13 cellular contexts compared by ENCODE assay signal in the genomic region with DNA sequence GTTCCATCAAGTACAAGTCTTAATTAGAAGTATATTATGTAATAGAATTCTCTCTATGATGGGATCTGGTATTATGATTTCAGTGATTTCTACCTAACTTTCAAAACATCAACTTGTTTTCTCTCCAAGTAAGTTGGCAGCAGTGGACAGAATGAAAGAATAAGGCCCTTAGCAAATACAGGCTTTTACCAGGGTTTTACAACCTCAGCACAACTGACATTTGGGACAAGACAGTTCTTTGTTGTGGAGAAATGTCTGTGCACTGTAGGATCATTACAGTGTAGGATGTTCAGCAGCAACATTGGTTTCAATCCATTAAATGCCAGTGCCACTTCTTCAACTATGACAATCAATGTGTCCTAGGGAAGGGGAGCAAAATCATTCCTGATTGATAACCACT.
DNase-seq lines count a peak whose midpoint lies in the region; ATAC-seq, FAIRE-seq and TF ChIP-seq lines count a peak whose summit lies in the region.
"Had no signal": no experiment of that assay in that cellular context is flagged by ENCODE, and none has a peak within 500 bp of the region (broad histone marks: within the 10 kb centered on the region; RNA-seq: fewer than 3 reads in every experiment).

No MANE protein-coding gene starts in this region.

- peak; percentile 4 for FAIRE-seq in GM19239 (lab: Jason Lieb, UNC)
- FAIRE-seq: GM12878, H1, K562 had no signal

- no peak for DNase-seq in GM19239 (ENCODE audit: insufficient read length, low spot score)
- DNase-seq in globus pallidus (ENCODE audit: low spot score) = peak; percentile 55
- DNase-seq in midbrain (lab: John Stamatoyannopoulos, UW) = peak; percentile 23
- no peak for DNase-seq in AG20443 (ENCODE audit: low spot score)
- DNase-seq: AML-193; Calu3; CD4-positive, CD25-positive, alpha-beta regulatory T cell; DMS 273 treated with DMSO at 0.1 percent for 48 hours had no signal

- TF ChIP-seq POLR2A in GM18505 (IDR thresholded peaks at IDR 0.05; ENCODE audit: borderline replicate concordance, extremely low read depth, insufficient read depth, insufficient read length) = no peak

- ATAC-seq in GM18505 (IDR thresholded peaks at IDR 0.05; ENCODE audit: unreplicated experiment) (no peak), GM19455 (IDR thresholded peaks at IDR 0.05; ENCODE audit: unreplicated experiment) (no peak)
- ATAC-seq: GM12878, K562 had no signal

Comparison
In these comparisons a context has a peak if more than half of its experiments do, and no peak if none do; other contexts are left out.
1. DNase-seq: peak in globus pallidus (single experiment) and midbrain (single experiment); none in GM19239 (single experiment) and AG20443 (single experiment).